In the genomic region with DNA sequence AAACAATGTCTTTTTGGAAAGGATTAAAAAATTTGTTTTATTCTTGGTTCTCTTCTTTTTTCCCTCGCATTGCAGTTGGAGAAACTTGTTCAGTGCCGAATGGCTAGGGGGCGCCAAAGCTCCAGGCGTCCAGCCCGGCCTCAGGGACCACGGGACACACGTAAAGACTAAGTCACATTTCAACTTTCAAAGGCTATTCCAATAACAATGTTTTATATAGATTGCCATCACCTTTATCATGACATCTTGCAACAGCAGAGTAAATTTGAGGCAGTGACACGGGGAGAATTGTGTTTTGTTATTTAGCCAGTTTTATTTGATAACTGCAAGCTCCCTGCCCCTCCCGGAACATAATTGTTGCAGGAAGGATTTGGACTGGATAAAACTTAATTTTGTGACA, we compare ENCODE assay signal across 8 cellular contexts. TPM values are rescaled to one million over a fixed set of nuclear protein-coding genes. Genes with fewer than 3 reads are reported as not detected.
DNase-seq lines count a peak whose midpoint lies in the region; ATAC-seq, FAIRE-seq and TF ChIP-seq lines count a peak whose summit lies in the region.

No MANE protein-coding gene starts in this region.

- TF ChIP-seq CTCF in body of pancreas (IDR thresholded peaks at IDR 0.05) = peak; percentile 73 to 90 (median 81)

- H3K4me1 ChIP-seq in body of pancreas (peaks cover 49% of the 10 kb centered on the region), iPS-18a (ENCODE audit: control insufficient read depth, low read depth, low read length) (peaks cover 19% of the 10 kb centered on the region), small intestine (ENCODE audit: control insufficient read depth in 2 of 2, insufficient read depth in 1 of 2, low read depth in 1 of 2, low read length in 1 of 2) (no peaks in the 10 kb centered on the region)

- H3K9ac ChIP-seq in iPS-18a (ENCODE audit: low read length) = no peak overlapping the region

- TF ChIP-seq POLR2A in body of pancreas (IDR thresholded peaks at IDR 0.05) (no peak), H54 (IDR thresholded peaks at IDR 0.05; ENCODE audit: low read depth, low read length) (no peak)

- 9 to 12% methylated on average over 9 of the region's 9 CpGs for WGBS in body of pancreas, 2 donors
- WGBS in small intestine, 3 donors = 9 to 10% (median 10%) methylated on average over 9 of the region's 9 CpGs

- intact Hi-C loops in body of pancreas (cut with DNase I) = no loop called here

- ATAC-seq in SK-N-SH treated with all-trans-retinoic acid at 6 μM for 48 hours (peak; percentile 73), body of pancreas (peak; percentile 47)

- H3K9me3 ChIP-seq in body of pancreas (no peaks in the 10 kb centered on the region), iPS-18a (ENCODE audit: control insufficient read depth, low read depth, low read length) (no peaks in the 10 kb centered on the region), small intestine (ENCODE audit: control insufficient read depth, low read depth) (no peaks in the 10 kb centered on the region)

- no peak overlapping the region for H3K27ac ChIP-seq in body of pancreas
- H3K27ac ChIP-seq in iPS-18a (ENCODE audit: low read length) = no peak overlapping the region
- H3K27ac ChIP-seq in small intestine (ENCODE audit: low read depth in 1 of 2, low read length in 1 of 2) = no peak overlapping the region

- DNase-seq in NCI-H510A treated with DMSO at 0.1 percent for 48 hours (lab: John Stamatoyannopoulos, UW) (peak; percentile 12), NCI-H510A (lab: John Stamatoyannopoulos, UW) (no peak), Kasumi-1 (lab: John Stamatoyannopoulos, UW) (peak; percentile 77 to 83), body of pancreas (peak; percentile 76 to 82 (median 79)), small intestine (peak; percentile 55), H54 (ENCODE audit: insufficient read length, low spot score) (no peak)

- peaks cover 0 to 5% of the 10 kb centered on the region in 2 donors for H3K27me3 ChIP-seq in body of pancreas
- H3K27me3 ChIP-seq in iPS-18a (ENCODE audit: control insufficient read depth, insufficient read depth, low read length) = peaks cover 51% of the 10 kb centered on the region
- H3K27me3 ChIP-seq in small intestine (ENCODE audit: control insufficient read depth in 2 of 2, insufficient read depth in 2 of 2, low read length in 2 of 2) = peaks cover 9 to 10% of the 10 kb centered on the region in 2 donors

- H3K4me3 ChIP-seq in body of pancreas (no peak overlapping the region), iPS-18a (ENCODE audit: low read length) (peak overlapping the region; percentile 66), small intestine (ENCODE audit: low read depth in 1 of 2, low read length in 2 of 2) (no peak overlapping the region)

- FAIRE-seq in small intestine (lab: Jason Lieb, UNC) = no peak
- no peak for FAIRE-seq in H54 (lab: Jason Lieb, UNC)

- H3K36me3 ChIP-seq in body of pancreas (replicated peaks in 1 of 2; ENCODE audit: insufficient read depth in 1 of 2, low read depth in 2 of 2) = no peaks in the 10 kb centered on the region
- no peaks in the 10 kb centered on the region for H3K36me3 ChIP-seq in iPS-18a (ENCODE audit: control insufficient read depth, low read depth, low read length)
- H3K36me3 ChIP-seq in small intestine (ENCODE audit: control insufficient read depth in 2 of 2, insufficient read depth in 2 of 2, low read length in 2 of 2) = no peaks in the 10 kb centered on the region

TF ChIP-seq in SK-N-SH treated with all-trans-retinoic acid at 6 μM for 48 hours, 23 proteins besides CTCF, POLR2A, EP300 and RAD21:
- no peak for TF ChIP-seq TCF4 (CRISPR knock-in tag; IDR thresholded peaks at IDR 0.05; ENCODE audit: borderline replicate concordance)
- peak; percentile 48 for TF ChIP-seq ISL1 (CRISPR knock-in tag; IDR thresholded peaks at IDR 0.05)

RNA-seq across cellular contexts. Expression of a gene that starts 2.2 kb away (rescaled TPM):
- 100 to 1,000 TPM; 100 to 405 TPM for total RNA-seq in body of pancreas
- polyA plus RNA-seq in small intestine = 10 to 100 TPM in 1 of 3 donors, 1 to 10 TPM in 2; 1.6 to 92.1 (median 7.0) TPM

RNA-seq across cellular contexts. Expression of a gene that starts 35.0 kb away (rescaled TPM):
- total RNA-seq in body of pancreas = under 1 TPM; 0.26 to 0.99 TPM
- not detected for polyA plus RNA-seq in small intestine

RNA-seq across cellular contexts. Expression of a gene that starts 50.4 kb away (rescaled TPM):
- total RNA-seq in body of pancreas = not detected
- not detected for polyA plus RNA-seq in small intestine

Comparison
In these comparisons a context has a peak if more than half of its experiments do, and no peak if none do; other contexts are left out.
1. DNase-seq: peak in NCI-H510A treated with DMSO at 0.1 percent for 48 hours (single experiment), Kasumi-1 (2 of 2), body of pancreas (4 of 4) and small intestine (single experiment); none in NCI-H510A (single experiment) and H54 (single experiment).